Comparison of ENCODE assay signal across 20 cellular contexts in the genomic region with DNA sequence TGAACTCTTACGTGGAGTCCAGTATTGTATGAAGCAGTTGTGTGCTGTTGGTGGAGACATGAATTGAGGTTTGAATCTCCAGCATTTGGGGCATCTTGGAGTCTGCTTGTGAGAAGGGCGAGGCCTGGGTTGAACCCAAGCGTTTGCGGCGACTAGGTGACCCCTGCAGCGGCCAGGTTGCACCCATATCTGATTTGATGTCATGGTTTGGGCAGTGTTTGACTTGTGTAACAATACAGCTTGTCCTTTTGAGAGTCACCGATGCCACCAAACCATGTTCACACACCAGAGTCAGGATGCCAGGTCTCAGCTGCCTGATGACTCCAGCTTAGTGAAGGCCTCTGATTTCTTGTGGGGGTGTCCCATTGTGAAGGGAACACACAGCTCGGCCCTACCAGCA. TPM values are rescaled to one million over a fixed set of nuclear protein-coding genes. Genes with fewer than 3 reads are reported as not detected.
A peak's percentile ranks its signal among the peaks of the same experiment; 100 is the strongest.
DNase-seq lines count a peak whose midpoint lies in the region; ATAC-seq, FAIRE-seq and TF ChIP-seq lines count a peak whose summit lies in the region.
"Had no signal": no experiment of that assay in that cellular context is flagged by ENCODE, and none has a peak within 500 bp of the region (broad histone marks: within the 10 kb centered on the region; RNA-seq: fewer than 3 reads in every experiment).

No MANE protein-coding gene starts in this region.

- H3K4me1 Mint-ChIP-seq in MCF 10A (ENCODE audit: insufficient read depth, unreplicated experiment) (peaks cover 6% of the 10 kb centered on the region), type B pancreatic cell (ENCODE audit: unreplicated experiment) (peaks cover 5% of the 10 kb centered on the region)

- H3K27me3 Mint-ChIP-seq in MCF 10A (ENCODE audit: insufficient read depth, unreplicated experiment) = no peaks in the 10 kb centered on the region
- no peaks in the 10 kb centered on the region for H3K27me3 Mint-ChIP-seq in type B pancreatic cell
- H3K27me3 Mint-ChIP-seq: naive thymus-derived CD8-positive, alpha-beta T cell had no signal

- no peak overlapping the region for H3K18ac ChIP-seq in IMR-90 (ENCODE audit: low read depth, low read length)

- no peak overlapping the region for H2AK5ac ChIP-seq in IMR-90 (ENCODE audit: low read depth, low read length)

- no peak overlapping the region for H3K4me3 Mint-ChIP-seq in MCF 10A (ENCODE audit: unreplicated experiment)
- peak overlapping the region; percentile 17 for H3K4me3 Mint-ChIP-seq in type B pancreatic cell

- H3K9me3 Mint-ChIP-seq in MCF 10A (ENCODE audit: unreplicated experiment) (no peaks in the 10 kb centered on the region), type B pancreatic cell (no peaks in the 10 kb centered on the region)
- H3K9me3 Mint-ChIP-seq: naive thymus-derived CD8-positive, alpha-beta T cell had no signal

- H3K4me1 ChIP-seq in breast epithelium (no peaks in the 10 kb centered on the region), IMR-90 (ENCODE audit: control insufficient read depth, insufficient read depth, low read length) (peaks cover 3% of the 10 kb centered on the region), endothelial cell of umbilical vein (ENCODE audit: control insufficient read depth, extremely low read depth, insufficient read depth, low read length) (peaks cover 9% of the 10 kb centered on the region)
- H3K4me1 ChIP-seq: parathyroid adenoma had no signal

- TF ChIP-seq RAD21 in IMR-90 (IDR thresholded peaks at IDR 0.05; ENCODE audit: low read length) = no peak

- no peak overlapping the region for H2AK9ac ChIP-seq in IMR-90 (replicated peaks; ENCODE audit: low read depth, low read length, poor library complexity)

- H3K4me2 ChIP-seq in IMR-90 (ENCODE audit: low read depth, low read length) (no peak overlapping the region), endothelial cell of umbilical vein (ENCODE audit: insufficient read depth, low read length) (no peak overlapping the region)

- no peaks in the 10 kb centered on the region for H3K9me3 ChIP-seq in breast epithelium
- H3K9me3 ChIP-seq in IMR-90 (ENCODE audit: control insufficient read depth, insufficient read depth, low read length) = no peaks in the 10 kb centered on the region
- no peaks in the 10 kb centered on the region for H3K9me3 ChIP-seq in endothelial cell of umbilical vein (replicated peaks; ENCODE audit: control insufficient read depth, insufficient read depth, low read length)
- H3K9me3 ChIP-seq: vagina had no signal

- in situ Hi-C loops in IMR-90 (cut with MboI; ENCODE audit: low sequenced_read_pairs) = no loop called here

- no peak overlapping the region for H3K4ac ChIP-seq in IMR-90 (ENCODE audit: low read depth, low read length)

- H4K5ac ChIP-seq in IMR-90 (ENCODE audit: low read depth, low read length) = no peak overlapping the region

- BruUV-seq in MCF 10A (replicated peaks; lab: Mats Ljungman, UMichigan) (TSS peak; percentile 19), IMR-90 (replicated peaks; lab: Mats Ljungman, UMichigan) (no TSS peak), endothelial cell of umbilical vein (replicated peaks; lab: Mats Ljungman, UMichigan) (TSS peak; percentile 39)

- H3K9me1 ChIP-seq in IMR-90 (ENCODE audit: insufficient read depth, low read length) = 0 out of 2 replicates have a peak, but pooled peaks cover 10% of the 10 kb centered on the region
- no peaks in the 10 kb centered on the region for H3K9me1 ChIP-seq in endothelial cell of umbilical vein (replicated peaks; ENCODE audit: control insufficient read depth, extremely low read depth, insufficient read depth, low read length)

- peak overlapping the region; percentile 43 for H2AFZ ChIP-seq in IMR-90 (replicated peaks; ENCODE audit: low read length, poor library complexity)
- H2AFZ ChIP-seq in endothelial cell of umbilical vein (ENCODE audit: low read depth, low read length) = no peak overlapping the region
- H2AFZ ChIP-seq: parathyroid adenoma had no signal

- no peak for FAIRE-seq in endothelial cell of umbilical vein (lab: Jason Lieb, UNC)
- FAIRE-seq: TTC549 had no signal

- no peak overlapping the region for H3K23ac ChIP-seq in IMR-90 (ENCODE audit: low read depth, low read length)

- H4K8ac ChIP-seq in IMR-90 (ENCODE audit: low read depth in 2 of 2, low read length in 2 of 2) = no peak overlapping the region

- POLR2A ChIA-PET in MCF 10A (lab: Yijun Ruan, JAX) (no interaction called here), IMR-90 (lab: Charles Lee; ENCODE audit: unreplicated experiment) (no interaction called here), endothelial cell of umbilical vein (lab: Charles Lee) (interaction anchor here (0.7 kb wide), 1 partner anchor 32 kb away, joined by 7 read pairs; no protein-coding TSS in a partner anchor)

- H2BK120ac ChIP-seq in IMR-90 (ENCODE audit: low read depth, low read length) = no peak overlapping the region

- H3K9ac ChIP-seq in IMR-90 (ENCODE audit: low read depth, low read length) = no peak overlapping the region
- no peak overlapping the region for H3K9ac ChIP-seq in endothelial cell of umbilical vein (replicated peaks; ENCODE audit: extremely low read depth, insufficient read depth, low read length)
- H3K9ac ChIP-seq: parathyroid adenoma had no signal

- no peak overlapping the region for H3K27ac Mint-ChIP-seq in MCF 10A (ENCODE audit: low read depth, unreplicated experiment)
- no peak overlapping the region for H3K27ac Mint-ChIP-seq in type B pancreatic cell

- no peak overlapping the region for H2BK5ac ChIP-seq in IMR-90 (ENCODE audit: low read depth, low read length, poor library complexity, severe bottlenecking)

- H4K20me1 ChIP-seq in IMR-90 (ENCODE audit: insufficient read depth, low read length) (peaks cover 14% of the 10 kb centered on the region), endothelial cell of umbilical vein (replicated peaks; ENCODE audit: control insufficient read depth, extremely low read depth, insufficient read depth, low read length) (no peaks in the 10 kb centered on the region)

- H2BK20ac ChIP-seq in IMR-90 (ENCODE audit: low read depth, low read length) = no peak overlapping the region

- TF ChIP-seq CTCF in MCF 10A (IDR thresholded peaks at IDR 0.05; ENCODE audit: unreplicated experiment) (no peak), breast epithelium (IDR thresholded peaks at IDR 0.05) (no peak), IMR-90 (conservative IDR thresholded peaks at IDR 0.05; ENCODE audit: low read depth, low read length) (no peak), endothelial cell of umbilical vein (IDR thresholded peaks at IDR 0.05; ENCODE audit: extremely low read depth in 1 of 2, insufficient read depth in 1 of 2, low read depth in 1 of 2, low read length in 2 of 2) (no peak), type B pancreatic cell (conservative IDR thresholded peaks at IDR 0.05) (no peak)

- H3K79me2 ChIP-seq in endothelial cell of umbilical vein (ENCODE audit: control insufficient read depth, insufficient read depth, low read length) = peaks cover 60% of the 10 kb centered on the region

- H4K91ac ChIP-seq in IMR-90 (ENCODE audit: insufficient read depth, low read depth, low read length) = no peak overlapping the region

- H3K56ac ChIP-seq in IMR-90 (ENCODE audit: extremely low read depth, insufficient read depth, low read length) = no peak overlapping the region

- H3K36me3 Mint-ChIP-seq in MCF 10A (ENCODE audit: insufficient read depth, unreplicated experiment) = peaks cover 7% of the 10 kb centered on the region
- no peaks in the 10 kb centered on the region for H3K36me3 Mint-ChIP-seq in type B pancreatic cell

- no peak for TF ChIP-seq POLR2A in breast epithelium (IDR thresholded peaks at IDR 0.05)
- TF ChIP-seq POLR2A in IMR-90 (IDR thresholded peaks at IDR 0.05; ENCODE audit: low read depth, low read length) = no peak
- no peak for TF ChIP-seq POLR2A in endothelial cell of umbilical vein (IDR thresholded peaks at IDR 0.05; ENCODE audit: low read depth, low read length)

- H3K27ac ChIP-seq in breast epithelium (no peak overlapping the region), IMR-90 (ENCODE audit: insufficient read depth, low read length) (no peak overlapping the region), endothelial cell of umbilical vein (ENCODE audit: insufficient read depth, low read depth, low read length) (no peak overlapping the region)
- H3K27ac ChIP-seq: dorsolateral prefrontal cortex, parathyroid adenoma, vagina had no signal

- WGBS in IMR-90 (ENCODE audit: extremely low coverage in 2 of 2, insufficient read length in 1 of 2), 2 experiments = no CpG with 5 or more reads among the region's 8 CpGs

- intact Hi-C loops in MCF 10A (cut with micrococcal nuclease) = no loop called here
- intact Hi-C loops in breast epithelium (cut with DNase I; ENCODE audit: low total_unique reads) = no loop called here
- intact Hi-C loops in IMR-90 (cut with micrococcal nuclease) = no loop called here
- intact Hi-C loops in endothelial cell of umbilical vein (cut with micrococcal nuclease) = loop anchor here (5.0 kb wide), 2 partner anchors 54 to 96 kb away; a partner anchor contains a TSS

- CTCF ChIA-PET in MCF 10A (lab: Yijun Ruan, JAX) = interaction anchor here (0.6 to 1.8 kb wide), 4 partner anchors 14 to 146 kb away, joined by 3 to 6 read pairs (median 4); no protein-coding TSS in a partner anchor
- CTCF ChIA-PET in IMR-90 (lab: Yijun Ruan, JAX) = no interaction called here
- CTCF ChIA-PET in endothelial cell of umbilical vein (lab: Charles Lee) = no interaction called here

- no peak overlapping the region for H2BK15ac ChIP-seq in IMR-90 (ENCODE audit: low read depth, low read length)

- DNase-seq in MCF 10A (ENCODE audit: unreplicated experiment) = no peak
- DNase-seq in breast epithelium (ENCODE audit: low spot score in 2 of 2) = no peak
- no peak for DNase-seq in IMR-90
- DNase-seq in endothelial cell of umbilical vein (ENCODE audit: low read depth, low spot score) = no peak
- DNase-seq in type B pancreatic cell (ENCODE audit: extremely low spot score, unreplicated experiment) = no peak
- DNase-seq in NCI-H524 (lab: John Stamatoyannopoulos, UW) = no peak
- DNase-seq in putamen (ENCODE audit: low spot score) = no peak
- DNase-seq: activated CD8-positive, alpha-beta memory T cell treated with anti-CD3 and anti-CD28 coated beads, Interleukin-2, amount 50 U/mL, for 4 hours; anterior cingulate cortex; dorsolateral prefrontal cortex; KG1; left colon; naive thymus-derived CD8-positive, alpha-beta T cell; NCI-H1694 treated with DMSO at 0.1 percent for 48 hours; NCI-H774; SHP77; SW 1271 had no signal

- H3K36me3 ChIP-seq in breast epithelium = no peaks in the 10 kb centered on the region
- H3K36me3 ChIP-seq in IMR-90 (ENCODE audit: control insufficient read depth, insufficient read depth, low read length) = 0 out of 2 replicates have a peak, but pooled peaks cover 8% of the 10 kb centered on the region
- H3K36me3 ChIP-seq in endothelial cell of umbilical vein (ENCODE audit: control insufficient read depth in 2 of 2, extremely low read depth in 1 of 2, insufficient read depth in 2 of 2, low read length in 2 of 2) = no peaks in the 10 kb centered on the region
- H3K36me3 ChIP-seq: vagina had no signal

- dilution Hi-C loops in IMR-90 (cut with HindIII; ENCODE audit: low sequenced_read_pairs, unreplicated experiment) = no loop called here
- dilution Hi-C loops in endothelial cell of umbilical vein (cut with MboI; ENCODE audit: extremely low pct_ligation_motif_present, low sequenced_read_pairs) = no loop called here

- H3K79me1 ChIP-seq in IMR-90 (ENCODE audit: low read depth in 1 of 2, low read length in 2 of 2) = peaks cover 8 to 54% of the 10 kb centered on the region in 2 experiments

- ATAC-seq in IMR-90 (ENCODE audit: low read depth) = no peak
- ATAC-seq: left colon; naive thymus-derived CD8-positive, alpha-beta T cell had no signal

- H3K14ac ChIP-seq in IMR-90 (replicated peaks; ENCODE audit: low read depth, low read length) = no peak overlapping the region

- H3K4me3 ChIP-seq in breast epithelium (no peak overlapping the region), IMR-90 (ENCODE audit: insufficient read depth, low read depth, low read length) (no peak overlapping the region), endothelial cell of umbilical vein (replicated peaks in 1 of 3; ENCODE audit: insufficient read depth in 1 of 3, low read depth in 1 of 3, low read length in 3 of 3) (no peak overlapping the region)
- H3K4me3 ChIP-seq: vagina had no signal

- no peaks in the 10 kb centered on the region for H3K27me3 ChIP-seq in breast epithelium
- no peaks in the 10 kb centered on the region for H3K27me3 ChIP-seq in IMR-90 (ENCODE audit: control insufficient read depth, insufficient read depth, low read length)
- H3K27me3 ChIP-seq in endothelial cell of umbilical vein (ENCODE audit: control insufficient read depth in 2 of 2, insufficient read depth in 2 of 2, low read length in 2 of 2) = no peaks in the 10 kb centered on the region
- H3K27me3 ChIP-seq: dorsolateral prefrontal cortex, vagina had no signal

RNA-seq across cellular contexts. Expression of a gene that starts 2.1 kb away (rescaled TPM):
- total RNA-seq in MCF 10A (2022) = 10.7 and 14.1 TPM in 2 replicates
- 1 to 10 TPM; 3.4 to 8.9 (median 8.5) TPM for total RNA-seq in breast epithelium
- total RNA-seq in IMR-90 (2012; rRNA removed) = 5.8 and 6.6 TPM in 2 replicates
- polyA plus RNA-seq in IMR-90 (2012; rRNA removed) = 12.0 and 12.9 TPM in 2 replicates
- 11.5 and 13.1 TPM in 2 replicates for polyA plus RNA-seq in IMR-90 (2012; cell fraction: cytosol; rRNA removed)
- polyA plus RNA-seq in IMR-90 (2012; cell fraction: nucleus; rRNA removed; ENCODE audit: low replicate concordance) = 21.4 and 48.2 TPM in 2 replicates
- 21.5 and 23.1 TPM in 2 replicates for total RNA-seq in endothelial cell of umbilical vein
- polyA plus RNA-seq in endothelial cell of umbilical vein = 10.3 and 10.9 TPM in 2 replicates
- polyA plus RNA-seq in endothelial cell of umbilical vein (2011; cell fraction: cytosol; rRNA removed) = 10.7 and 13.1 TPM in 2 replicates
- 20.0 and 24.5 TPM in 2 replicates for polyA plus RNA-seq in endothelial cell of umbilical vein (2011; cell fraction: nucleus; rRNA removed)
- polyA plus RNA-seq in endothelial cell of umbilical vein (2012) = 8.2 and 11.4 TPM in 2 replicates
- 8.7 and 10.9 TPM in 2 replicates for polyA minus RNA-seq in endothelial cell of umbilical vein
- 26.5 TPM for polyA minus RNA-seq in endothelial cell of umbilical vein (2011; cell fraction: cytosol; rRNA and poly(A)+ RNA removed)
- polyA minus RNA-seq in endothelial cell of umbilical vein (2011; cell fraction: nucleus; rRNA and poly(A)+ RNA removed) = 7.7 and 9.3 TPM in 2 replicates
- total RNA-seq in type B pancreatic cell (ENCODE audit: low replicate concordance) = 19.4 and 22.3 TPM in 2 replicates

RNA-seq across cellular contexts. Expression of a gene that starts 22.3 kb away (rescaled TPM):
- total RNA-seq in MCF 10A (2022) = 480 and 581 TPM in 2 replicates
- 100 to 1,000 TPM; 334 to 365 (median 365) TPM for total RNA-seq in breast epithelium
- total RNA-seq in IMR-90 (2012; rRNA removed) = 279 and 538 TPM in 2 replicates
- polyA plus RNA-seq in IMR-90 (2012; rRNA removed) = 701 and 703 TPM in 2 replicates
- 514 and 713 TPM in 2 replicates for polyA plus RNA-seq in IMR-90 (2012; cell fraction: cytosol; rRNA removed)
- polyA plus RNA-seq in IMR-90 (2012; cell fraction: nucleus; rRNA removed; ENCODE audit: low replicate concordance) = 248 and 634 TPM in 2 replicates
- total RNA-seq in endothelial cell of umbilical vein = 356 and 388 TPM in 2 replicates
- polyA plus RNA-seq in endothelial cell of umbilical vein = 411 and 478 TPM in 2 replicates
- 611 and 729 TPM in 2 replicates for polyA plus RNA-seq in endothelial cell of umbilical vein (2011; cell fraction: cytosol; rRNA removed)
- 236 and 342 TPM in 2 replicates for polyA plus RNA-seq in endothelial cell of umbilical vein (2011; cell fraction: nucleus; rRNA removed)
- polyA plus RNA-seq in endothelial cell of umbilical vein (2012) = 409 and 538 TPM in 2 replicates
- polyA minus RNA-seq in endothelial cell of umbilical vein = 110 and 111 TPM in 2 replicates
- 153 TPM for polyA minus RNA-seq in endothelial cell of umbilical vein (2011; cell fraction: cytosol; rRNA and poly(A)+ RNA removed)
- 25.3 and 64.1 TPM in 2 replicates for polyA minus RNA-seq in endothelial cell of umbilical vein (2011; cell fraction: nucleus; rRNA and poly(A)+ RNA removed)
- 324 and 342 TPM in 2 replicates for total RNA-seq in type B pancreatic cell (ENCODE audit: low replicate concordance)

RNA-seq across cellular contexts. Expression of a gene that starts 36.3 kb away (rescaled TPM):
- total RNA-seq in MCF 10A (2022) (11.8 and 14.1 TPM in 2 replicates), breast epithelium (1 to 10 TPM in 2 of 3 donors, under 1 TPM in 1; 0.64 to 5.6 (median 3.4) TPM), IMR-90 (2012; rRNA removed) (0.18 and 0.28 TPM in 2 replicates), endothelial cell of umbilical vein (7.2 and 7.7 TPM in 2 replicates), type B pancreatic cell (ENCODE audit: low replicate concordance) (18.4 and 29.1 TPM in 2 replicates)
- polyA plus RNA-seq in IMR-90 (2012; rRNA removed) (3.5 and 5.0 TPM in 2 replicates), endothelial cell of umbilical vein (3.6 and 4.7 TPM in 2 replicates)
- 1.2 and 2.7 TPM in 2 replicates for polyA plus RNA-seq in IMR-90 (2012; cell fraction: cytosol; rRNA removed)
- polyA plus RNA-seq in IMR-90 (2012; cell fraction: nucleus; rRNA removed; ENCODE audit: low replicate concordance) = 36.8 and 106 TPM in 2 replicates
- 0.37 and 0.85 TPM in 2 replicates for polyA plus RNA-seq in endothelial cell of umbilical vein (2011; cell fraction: cytosol; rRNA removed)
- 28.9 and 32.4 TPM in 2 replicates for polyA plus RNA-seq in endothelial cell of umbilical vein (2011; cell fraction: nucleus; rRNA removed)
- 1.9 and 2.1 TPM in 2 replicates for polyA plus RNA-seq in endothelial cell of umbilical vein (2012)
- 0.70 and 1.4 TPM in 2 replicates for polyA minus RNA-seq in endothelial cell of umbilical vein
- 0.82 TPM for polyA minus RNA-seq in endothelial cell of umbilical vein (2011; cell fraction: cytosol; rRNA and poly(A)+ RNA removed)
- 2.6 and 4.9 TPM in 2 replicates for polyA minus RNA-seq in endothelial cell of umbilical vein (2011; cell fraction: nucleus; rRNA and poly(A)+ RNA removed)

RNA-seq across cellular contexts. Expression of a gene that starts 39.2 kb away (rescaled TPM):
- total RNA-seq in MCF 10A (2022) (173 and 193 TPM in 2 replicates), breast epithelium (10 to 100 TPM; 43.2 to 70.8 (median 52.5) TPM), IMR-90 (2012; rRNA removed) (70.3 and 79.8 TPM in 2 replicates), endothelial cell of umbilical vein (139 and 165 TPM in 2 replicates), type B pancreatic cell (ENCODE audit: low replicate concordance) (176 and 199 TPM in 2 replicates)
- polyA plus RNA-seq in IMR-90 (2012; rRNA removed) (214 and 338 TPM in 2 replicates), endothelial cell of umbilical vein (319 and 376 TPM in 2 replicates)
- 216 and 420 TPM in 2 replicates for polyA plus RNA-seq in IMR-90 (2012; cell fraction: cytosol; rRNA removed)
- 195 and 363 TPM in 2 replicates for polyA plus RNA-seq in IMR-90 (2012; cell fraction: nucleus; rRNA removed; ENCODE audit: low replicate concordance)
- polyA plus RNA-seq in endothelial cell of umbilical vein (2011; cell fraction: cytosol; rRNA removed) = 233 and 272 TPM in 2 replicates
- 126 and 144 TPM in 2 replicates for polyA plus RNA-seq in endothelial cell of umbilical vein (2011; cell fraction: nucleus; rRNA removed)
- polyA plus RNA-seq in endothelial cell of umbilical vein (2012) = 78.8 and 146 TPM in 2 replicates
- polyA minus RNA-seq in endothelial cell of umbilical vein = 24.8 and 32.3 TPM in 2 replicates
- polyA minus RNA-seq in endothelial cell of umbilical vein (2011; cell fraction: cytosol; rRNA and poly(A)+ RNA removed) = 51.2 TPM
- 14.3 and 22.6 TPM in 2 replicates for polyA minus RNA-seq in endothelial cell of umbilical vein (2011; cell fraction: nucleus; rRNA and poly(A)+ RNA removed)

RNA-seq across cellular contexts. Expression of a gene that starts 46.2 kb away (rescaled TPM):
- 5.6 and 5.7 TPM in 2 replicates for total RNA-seq in MCF 10A (2022)
- 1 to 10 TPM; 1.0 to 2.3 (median 1.1) TPM for total RNA-seq in breast epithelium
- total RNA-seq in IMR-90 (2012; rRNA removed) = 0.18 and 0.28 TPM in 2 replicates
- 1.5 and 1.9 TPM in 2 replicates for polyA plus RNA-seq in IMR-90 (2012; rRNA removed)
- polyA plus RNA-seq in IMR-90 (2012; cell fraction: cytosol; rRNA removed) = 0.62 and 0.77 TPM in 2 replicates
- 9.3 and 21.4 TPM in 2 replicates for polyA plus RNA-seq in IMR-90 (2012; cell fraction: nucleus; rRNA removed; ENCODE audit: low replicate concordance)
- total RNA-seq in endothelial cell of umbilical vein = 1.3 and 1.7 TPM in 2 replicates
- polyA plus RNA-seq in endothelial cell of umbilical vein = 0.30 and 0.32 TPM in 2 replicates
- 0.06 and 0.20 TPM in 2 replicates for polyA plus RNA-seq in endothelial cell of umbilical vein (2011; cell fraction: cytosol; rRNA removed)
- polyA plus RNA-seq in endothelial cell of umbilical vein (2011; cell fraction: nucleus; rRNA removed) = 2.4 and 3.0 TPM in 2 replicates
- 0.44 and 0.67 TPM in 2 replicates for polyA plus RNA-seq in endothelial cell of umbilical vein (2012)
- 0.12 and 0.17 TPM in 2 replicates for polyA minus RNA-seq in endothelial cell of umbilical vein
- polyA minus RNA-seq in endothelial cell of umbilical vein (2011; cell fraction: cytosol; rRNA and poly(A)+ RNA removed) = 2.3 TPM
- polyA minus RNA-seq in endothelial cell of umbilical vein (2011; cell fraction: nucleus; rRNA and poly(A)+ RNA removed) = 0.29 and 0.67 TPM in 2 replicates
- 3.2 and 3.6 TPM in 2 replicates for total RNA-seq in type B pancreatic cell (ENCODE audit: low replicate concordance)
